ENCODE assay signal across 10 cellular contexts in genomic region chr22:22461583-22461982, GRCh38. TPM values are rescaled to one million over a fixed set of nuclear protein-coding genes. Genes with fewer than 3 reads are reported as not detected.
"Had no signal": no experiment of that assay in that cellular context is flagged by ENCODE, and none has a peak within 500 bp of the region (broad histone marks: within the 10 kb centered on the region; RNA-seq: fewer than 3 reads in every experiment).

No MANE protein-coding gene starts in this region.

- H3K27ac ChIP-seq: GM23248 had no signal

- H3K36me3 ChIP-seq: HAP-1 had no signal

- H3K4me2 ChIP-seq: GM23338 had no signal

- H2AFZ ChIP-seq: GM23248, GM23338 had no signal

- FAIRE-seq: H54 had no signal

- ATAC-seq: GM23338, HCT116 had no signal

- H3K4me1 ChIP-seq: HAP-1 had no signal

- DNase-seq: GM23248, GOT3, H7, H9, HCEC 1CT, HFFc6 had no signal

- H3K4me3 ChIP-seq: GM23248, GM23338, HAP-1 had no signal

- H3K9ac ChIP-seq: GM23248 had no signal

RNA-seq across cellular contexts. Expression of gene ZNF280A, which starts 58.5 kb away (rescaled TPM):
- total RNA-seq: GM23248, GM23338 had no signal
- polyA plus RNA-seq: GM23248, GM23338 had no signal
